In genomic region chr18:29123706-29124530, GRCh38 we compare ENCODE assay signal across 2 cellular contexts.
TF ChIP-seq lines count a peak whose summit lies in the region.

No MANE protein-coding gene starts in this region.

TF ChIP-seq in A549, 52 proteins besides CTCF, POLR2A, EP300 and RAD21 (continued from another document):
- TF ChIP-seq, protein P1, sequence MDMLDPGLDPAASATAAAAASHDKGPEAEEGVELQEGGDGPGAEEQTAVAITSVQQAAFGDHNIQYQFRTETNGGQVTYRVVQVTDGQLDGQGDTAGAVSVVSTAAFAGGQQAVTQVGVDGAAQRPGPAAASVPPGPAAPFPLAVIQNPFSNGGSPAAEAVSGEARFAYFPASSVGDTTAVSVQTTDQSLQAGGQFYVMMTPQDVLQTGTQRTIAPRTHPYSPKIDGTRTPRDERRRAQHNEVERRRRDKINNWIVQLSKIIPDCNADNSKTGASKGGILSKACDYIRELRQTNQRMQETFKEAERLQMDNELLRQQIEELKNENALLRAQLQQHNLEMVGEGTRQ (IDR thresholded peaks at IDR 0.05), result no peak
- no peak for TF ChIP-seq POLR2AphosphoS2 (conservative IDR thresholded peaks at IDR 0.05; ENCODE audit: low read length)
- no peak for TF ChIP-seq MAZ (IDR thresholded peaks at IDR 0.05; ENCODE audit: borderline replicate concordance, low read depth, low read length)
- TF ChIP-seq MAFK (IDR thresholded peaks at IDR 0.05; ENCODE audit: partially characterized antibody), result no peak
- TF ChIP-seq, protein P2, sequence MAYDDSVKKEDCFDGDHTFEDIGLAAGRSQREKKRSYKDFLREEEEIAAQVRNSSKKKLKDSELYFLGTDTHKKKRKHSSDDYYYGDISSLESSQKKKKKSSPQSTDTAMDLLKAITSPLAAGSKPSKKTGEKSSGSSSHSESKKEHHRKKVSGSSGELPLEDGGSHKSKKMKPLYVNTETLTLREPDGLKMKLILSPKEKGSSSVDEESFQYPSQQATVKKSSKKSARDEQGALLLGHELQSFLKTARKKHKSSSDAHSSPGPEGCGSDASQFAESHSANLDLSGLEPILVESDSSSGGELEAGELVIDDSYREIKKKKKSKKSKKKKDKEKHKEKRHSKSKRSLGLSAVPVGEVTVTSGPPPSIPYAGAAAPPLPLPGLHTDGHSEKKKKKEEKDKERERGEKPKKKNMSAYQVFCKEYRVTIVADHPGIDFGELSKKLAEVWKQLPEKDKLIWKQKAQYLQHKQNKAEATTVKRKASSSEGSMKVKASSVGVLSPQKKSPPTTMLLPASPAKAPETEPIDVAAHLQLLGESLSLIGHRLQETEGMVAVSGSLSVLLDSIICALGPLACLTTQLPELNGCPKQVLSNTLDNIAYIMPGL (CRISPR knock-in tag; IDR thresholded peaks at IDR 0.05; ENCODE audit: borderline replicate concordance), result no peak
- TF ChIP-seq CEBPB (IDR thresholded peaks at IDR 0.05), result no peak
- TF ChIP-seq NFE2L2 (conservative IDR thresholded peaks at IDR 0.05; ENCODE audit: low read length), result no peak
- TF ChIP-seq MAX (IDR thresholded peaks at IDR 0.05), result no peak
- no peak for TF ChIP-seq ESRRA (IDR thresholded peaks at IDR 0.05; ENCODE audit: borderline replicate concordance, low read length)
- no peak for TF ChIP-seq HOXB13 (CRISPR knock-in tag; IDR thresholded peaks at IDR 0.05; ENCODE audit: low read depth)
- TF ChIP-seq SMC3 (IDR thresholded peaks at IDR 0.05), result no peak

TF ChIP-seq in IMR-90, 13 proteins besides CTCF, POLR2A, EP300 and RAD21 (continued from another document):
- TF ChIP-seq, protein P3, sequence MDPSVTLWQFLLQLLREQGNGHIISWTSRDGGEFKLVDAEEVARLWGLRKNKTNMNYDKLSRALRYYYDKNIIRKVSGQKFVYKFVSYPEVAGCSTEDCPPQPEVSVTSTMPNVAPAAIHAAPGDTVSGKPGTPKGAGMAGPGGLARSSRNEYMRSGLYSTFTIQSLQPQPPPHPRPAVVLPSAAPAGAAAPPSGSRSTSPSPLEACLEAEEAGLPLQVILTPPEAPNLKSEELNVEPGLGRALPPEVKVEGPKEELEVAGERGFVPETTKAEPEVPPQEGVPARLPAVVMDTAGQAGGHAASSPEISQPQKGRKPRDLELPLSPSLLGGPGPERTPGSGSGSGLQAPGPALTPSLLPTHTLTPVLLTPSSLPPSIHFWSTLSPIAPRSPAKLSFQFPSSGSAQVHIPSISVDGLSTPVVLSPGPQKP (IDR thresholded peaks at IDR 0.05; ENCODE audit: borderline replicate concordance, low read depth, low read length), result no peak
- TF ChIP-seq FOS (IDR thresholded peaks at IDR 0.05; ENCODE audit: low read depth, low read length), result no peak
TF ChIP-seq in IMR-90: peak in this region for 0.
